In genomic region chr1:29786195-29786594, GRCh38 we compare ENCODE assay signal across 19 cellular contexts.
"Had no signal": no experiment of that assay in that cellular context is flagged by ENCODE, and none has a peak within 500 bp of the region (broad histone marks: within the 10 kb centered on the region; RNA-seq: fewer than 3 reads in every experiment).

No MANE protein-coding gene starts in this region.

- H3K4me3 Mint-ChIP-seq: activated B cell treated with CpG ODN at 0.5 μM for 24 hours; activated CD4-positive, alpha-beta T cell treated with anti-CD3 and anti-CD28 coated beads, Interleukin-2, amount 10 ng/mL, durations not matched to agents 7 days and 5 days; activated naive CD4-positive, alpha-beta T cell treated with anti-CD3 and anti-CD28 coated beads, Interleukin-2, amount 10 ng/mL, durations not matched to agents 7 days and 5 days; activated T-cell treated with anti-CD3 and anti-CD28 coated beads, Interleukin-2, amount 50 U/mL, for 24 hours; natural killer cell treated with Interleukin-12 subunit alpha and Interleukin-12 subunit beta and Interleukin-15 and Interleukin-18, amount 100 ng/mL, for 72 hours had no signal

- DNase-seq: activated B cell treated with CpG ODN at 0.5 μM for 24 hours; activated CD4-positive, alpha-beta T cell treated with anti-CD3 and anti-CD28 coated beads, Interleukin-2, amount 10 ng/mL, durations not matched to agents 7 days and 5 days; activated naive CD4-positive, alpha-beta T cell treated with anti-CD3 and anti-CD28 coated beads, Interleukin-2, amount 10 ng/mL, durations not matched to agents 7 days and 5 days; activated T-cell treated with anti-CD3 and anti-CD28 coated beads, Interleukin-2, amount 50 U/mL, for 24 hours; hippocampal formation; kidney; left lung; mesendoderm; occipital lobe; small intestine; stimulated activated CD4-positive, alpha-beta T cell treated with anti-CD3 and anti-CD28 coated beads, Interleukin-4, amount 100 ng/mL, for 4 hours; stimulated activated CD8-positive, alpha-beta memory T cell treated with anti-CD3 and anti-CD28 coated beads, Interleukin-4, amount 100 ng/mL, for 48 hours; stimulated activated naive CD4-positive, alpha-beta T cell treated with Interleukin-2 at 50 U/mL for 16 hours; T-helper 2 cell; uterus had no signal

- H3K9me3 Mint-ChIP-seq: activated B cell treated with CpG ODN at 0.5 μM for 24 hours; activated CD4-positive, alpha-beta T cell treated with anti-CD3 and anti-CD28 coated beads, Interleukin-2, amount 10 ng/mL, durations not matched to agents 7 days and 5 days; activated naive CD4-positive, alpha-beta T cell treated with anti-CD3 and anti-CD28 coated beads, Interleukin-2, amount 10 ng/mL, durations not matched to agents 7 days and 5 days; activated T-cell treated with anti-CD3 and anti-CD28 coated beads, Interleukin-2, amount 50 U/mL, for 24 hours; natural killer cell treated with Interleukin-12 subunit alpha and Interleukin-12 subunit beta and Interleukin-15 and Interleukin-18, amount 100 ng/mL, for 72 hours had no signal

- H3K4me1 Mint-ChIP-seq: activated B cell treated with CpG ODN at 0.5 μM for 24 hours; activated CD4-positive, alpha-beta T cell treated with anti-CD3 and anti-CD28 coated beads, Interleukin-2, amount 10 ng/mL, durations not matched to agents 7 days and 5 days; activated naive CD4-positive, alpha-beta T cell treated with anti-CD3 and anti-CD28 coated beads, Interleukin-2, amount 10 ng/mL, durations not matched to agents 7 days and 5 days had no signal

- H3K27ac Mint-ChIP-seq: activated B cell treated with CpG ODN at 0.5 μM for 24 hours; activated CD4-positive, alpha-beta T cell treated with anti-CD3 and anti-CD28 coated beads, Interleukin-2, amount 10 ng/mL, durations not matched to agents 7 days and 5 days; activated naive CD4-positive, alpha-beta T cell treated with anti-CD3 and anti-CD28 coated beads, Interleukin-2, amount 10 ng/mL, durations not matched to agents 7 days and 5 days; activated T-cell treated with anti-CD3 and anti-CD28 coated beads, Interleukin-2, amount 50 U/mL, for 24 hours; progenitor cell of endocrine pancreas had no signal

- H3K36me3 Mint-ChIP-seq: activated naive CD4-positive, alpha-beta T cell treated with anti-CD3 and anti-CD28 coated beads, Interleukin-2, amount 10 ng/mL, durations not matched to agents 7 days and 5 days; natural killer cell treated with Interleukin-12 subunit alpha and Interleukin-12 subunit beta and Interleukin-15 and Interleukin-18, amount 100 ng/mL, for 72 hours had no signal

- ATAC-seq: esophagus mucosa; left lung; natural killer cell treated with Interleukin-12 subunit alpha and Interleukin-12 subunit beta and Interleukin-15 and Interleukin-18, amount 100 ng/mL, for 72 hours; right cardiac atrium had no signal
